In genomic region chr3:49876567-49876966, GRCh38 we compare ENCODE assay signal across 21 cellular contexts. TPM values are rescaled to one million over a fixed set of nuclear protein-coding genes. Genes with fewer than 3 reads are reported as not detected.
DNase-seq lines count a peak whose midpoint lies in the region; ATAC-seq, FAIRE-seq and TF ChIP-seq lines count a peak whose summit lies in the region.
"Had no signal": no experiment of that assay in that cellular context is flagged by ENCODE, and none has a peak within 500 bp of the region (broad histone marks: within the 10 kb centered on the region; RNA-seq: fewer than 3 reads in every experiment).

No MANE protein-coding gene starts in this region.

- no peak overlapping the region for H3K18ac ChIP-seq in neuronal stem cell (ENCODE audit: low read length)

- no peak overlapping the region for H3K9ac ChIP-seq in HepG2 (ENCODE audit: insufficient read depth, low read depth, low read length)
- no peak overlapping the region for H3K9ac ChIP-seq in neuronal stem cell (ENCODE audit: low read depth, low read length, poor library complexity)
- H3K9ac ChIP-seq: BLaER1 had no signal

- TF ChIP-seq EP300 in HepG2 (IDR thresholded peaks at IDR 0.05; ENCODE audit: low read depth in 2 of 2, low read length in 2 of 2) (no peak), HepG2 (CRISPR knock-in tag; IDR thresholded peaks at IDR 0.05; ENCODE audit: borderline replicate concordance) (no peak)

- BruUV-seq in HepG2 (replicated peaks; lab: Mats Ljungman, UMichigan), result no TSS peak

- no peak overlapping the region for H3K27ac ChIP-seq in HepG2 (ENCODE audit: extremely low read length, insufficient read depth, low read length)
- H3K27ac ChIP-seq in right lobe of liver, result no peak overlapping the region
- no peak overlapping the region for H3K27ac ChIP-seq in neuronal stem cell (replicated peaks; ENCODE audit: low read length)
- H3K27ac ChIP-seq: 22Rv1, A549, BLaER1 had no signal

- no peaks in the 10 kb centered on the region for H3K79me2 ChIP-seq in HepG2 (ENCODE audit: insufficient read depth, low read length)

- H3K14ac ChIP-seq in neuronal stem cell (ENCODE audit: low read length), result no peak overlapping the region

- in situ Hi-C loops in HepG2 (cut with HindIII; ENCODE audit: extremely low pct_ligation_motif_present, low pct_unique_long_range_greater_than_20kb), result no loop called here

- H3K4me2 ChIP-seq in HepG2 (ENCODE audit: low read depth, low read length) (no peak overlapping the region), neuronal stem cell (ENCODE audit: insufficient read depth, low read length, poor library complexity, severe bottlenecking) (no peak overlapping the region)
- H3K4me2 ChIP-seq: A549 had no signal

- no peaks in the 10 kb centered on the region for H3K36me3 ChIP-seq in HepG2 (replicated peaks in 1 of 2; ENCODE audit: control insufficient read depth in 1 of 2, insufficient read depth in 2 of 2, low read length in 2 of 2)
- no peaks in the 10 kb centered on the region for H3K36me3 ChIP-seq in right lobe of liver
- H3K36me3 ChIP-seq in neuronal stem cell (replicated peaks in 1 of 2; ENCODE audit: control insufficient read depth in 2 of 2, insufficient read depth in 2 of 2, low read length in 2 of 2), result no peaks in the 10 kb centered on the region
- H3K36me3 ChIP-seq: BE2C, BLaER1 had no signal

- H3K27me3 ChIP-seq in HepG2 (ENCODE audit: control insufficient read depth in 1 of 2, insufficient read depth in 2 of 2, low read length in 2 of 2) (peaks cover 0 to 5% of the 10 kb centered on the region in 2 experiments; a peak in 2 of 5 replicates), right lobe of liver (no peaks in the 10 kb centered on the region), neuronal stem cell (ENCODE audit: control insufficient read depth in 3 of 3, insufficient read depth in 3 of 3, low read depth in 1 of 3, low read length in 3 of 3) (no peaks in the 10 kb centered on the region)
- H3K27me3 ChIP-seq: BE2C, BLaER1 had no signal

- ATAC-seq in HepG2, result no peak
- no peak for ATAC-seq in right lobe of liver
- ATAC-seq in HG02678 (IDR thresholded peaks at IDR 0.05; ENCODE audit: unreplicated experiment), result no peak
- ATAC-seq: A549 had no signal

- H3K4me1 ChIP-seq in HepG2 (ENCODE audit: insufficient read depth, low read length), result peaks cover 58% of the 10 kb centered on the region
- H3K4me1 ChIP-seq in right lobe of liver, result no peaks in the 10 kb centered on the region
- H3K4me1 ChIP-seq in neuronal stem cell (ENCODE audit: control insufficient read depth in 2 of 2, insufficient read depth in 1 of 2, low read depth in 1 of 2, low read length in 2 of 2), result peaks cover 27 to 40% of the 10 kb centered on the region in 2 donors
- H3K4me1 ChIP-seq: A549 had no signal

- no peak overlapping the region for H2BK120ac ChIP-seq in neuronal stem cell (ENCODE audit: low read depth, low read length)

- H2AFZ ChIP-seq in HepG2 (ENCODE audit: low read length) (no peak overlapping the region), neuronal stem cell (ENCODE audit: low read length) (no peak overlapping the region)

- H4K91ac ChIP-seq in neuronal stem cell (ENCODE audit: low read depth, low read length, poor library complexity), result no peak overlapping the region

- H3K9me3 ChIP-seq in HepG2 (ENCODE audit: low read length) (no peaks in the 10 kb centered on the region), right lobe of liver (no peaks in the 10 kb centered on the region), neuronal stem cell (replicated peaks in 1 of 2; ENCODE audit: control insufficient read depth in 2 of 2, insufficient read depth in 1 of 2, low read depth in 1 of 2, low read length in 2 of 2) (peaks cover 0 to 1% of the 10 kb centered on the region in 2 donors)
- H3K9me3 ChIP-seq: A549, BE2C, BLaER1 had no signal

- H2BK12ac ChIP-seq in neuronal stem cell (ENCODE audit: low read length), result no peak overlapping the region

- CTCF ChIA-PET in HepG2 (lab: Yijun Ruan, JAX; ENCODE audit: low intra/inter-chr PET ratio, low total read pairs), result no interaction called here

- no peak for TF ChIP-seq POLR2A in HepG2 (IDR thresholded peaks at IDR 0.05; ENCODE audit: insufficient read depth in 1 of 2, low read depth in 2 of 2, low read length in 2 of 2)
- TF ChIP-seq POLR2A in right lobe of liver (IDR thresholded peaks at IDR 0.05), result no peak

- no peak overlapping the region for H2BK15ac ChIP-seq in neuronal stem cell (ENCODE audit: low read length)

- 30% methylated on average over 1 of the region's 5 CpGs for WGBS in HepG2 (ENCODE audit: low lambda C conversion rate)
- WGBS in right lobe of liver (ENCODE audit: insufficient coverage, low coverage, low lambda C conversion rate, missing lambda C conversion rate), result no CpG with 5 or more reads among the region's 5 CpGs
- WGBS in neuronal stem cell (ENCODE audit: extremely low coverage in 2 of 2, insufficient read length in 2 of 2, insufficient replicate concordance in 1 of 2), 2 donors, result no CpG with 5 or more reads among the region's 5 CpGs

- TF ChIP-seq CTCF in HepG2 (CRISPR knock-in tag; IDR thresholded peaks at IDR 0.05) (no peak), right lobe of liver (IDR thresholded peaks at IDR 0.05) (no peak)

- peak overlapping the region; percentile 48 for H2AK5ac ChIP-seq in neuronal stem cell (ENCODE audit: low read depth, low read length)

- H3K23ac ChIP-seq in neuronal stem cell (ENCODE audit: low read depth, low read length, poor library complexity), result no peak overlapping the region

- DNase-seq in HepG2 (ENCODE audit: low spot score), result no peak
- no peak for DNase-seq in right lobe of liver
- no peak for DNase-seq in neuronal stem cell (ENCODE audit: low spot score)
- DNase-seq: BE2C; C1 segment of cervical spinal cord; CD4-positive, CD25-positive, alpha-beta regulatory T cell; CD8-positive, alpha-beta memory T cell; COR-L47; DMS79 treated with DMSO at 0.1 percent for 48 hours; GF-D8 had no signal

- no peak overlapping the region for H3K4me3 ChIP-seq in HepG2 (replicated peaks in 1 of 3; ENCODE audit: insufficient read depth in 1 of 3, low read depth in 2 of 3, low read length in 3 of 3)
- no peak overlapping the region for H3K4me3 ChIP-seq in right lobe of liver
- no peak overlapping the region for H3K4me3 ChIP-seq in neuronal stem cell (ENCODE audit: low read length in 2 of 2)
- H3K4me3 ChIP-seq: A549, BLaER1 had no signal

- no peak overlapping the region for H3K4ac ChIP-seq in neuronal stem cell (ENCODE audit: low read length)

- TF ChIP-seq RAD21 in HepG2 (CRISPR knock-in tag; IDR thresholded peaks at IDR 0.05), result no peak

- POLR2A ChIA-PET in HepG2 (lab: Yijun Ruan, JAX), result no interaction called here

- peaks cover 2% of the 10 kb centered on the region for H3K79me1 ChIP-seq in neuronal stem cell (ENCODE audit: low read depth, low read length)

- H4K8ac ChIP-seq in neuronal stem cell (ENCODE audit: low read depth, low read length), result no peak overlapping the region

- no peaks in the 10 kb centered on the region for H4K20me1 ChIP-seq in HepG2 (ENCODE audit: insufficient read depth, low read length)
- H4K20me1 ChIP-seq: BLaER1 had no signal

- intact Hi-C loops in HepG2 (cut with micrococcal nuclease; ENCODE audit: unreplicated experiment) (no loop called here), right lobe of liver (cut with DNase I) (no loop called here)

- no peak for FAIRE-seq in HepG2 (lab: Jason Lieb, UNC)
- FAIRE-seq: A549, D721Med, G401.6, GM12891, GM19239 had no signal

- H2BK5ac ChIP-seq in neuronal stem cell (ENCODE audit: low read length), result peak overlapping the region; percentile 70

RNA-seq across cellular contexts. Expression of gene CAMKV, which starts 6.9 kb away (rescaled TPM):
- total RNA-seq in HepG2 (2016; rRNA removed; fragmentation: Illumina TruSeq; extraction: Trizol) (0.13 and 0.15 TPM in 2 replicates), right lobe of liver (not detected)
- total RNA-seq in HepG2 (2016; cell fraction: cytosol; rRNA removed; fragmentation: Illumina TruSeq; extraction: Trizol; ENCODE audit: low read depth), result not detected in 2 replicates
- 0.17 TPM in 1 of 2 replicates, not detected in the other for total RNA-seq in HepG2 (2016; cell fraction: insoluble cytoplasmic fraction; rRNA removed; fragmentation: Illumina TruSeq; extraction: Trizol)
- 0.14 TPM in 1 of 2 replicates, not detected in the other for total RNA-seq in HepG2 (2016; cell fraction: membrane; rRNA removed; fragmentation: Illumina TruSeq; extraction: Trizol)
- 0.13 and 0.22 TPM in 2 replicates for total RNA-seq in HepG2 (2016; cell fraction: nucleus; rRNA removed; fragmentation: Illumina TruSeq; extraction: Trizol)
- 0.13 and 0.22 TPM in 2 replicates for polyA plus RNA-seq in HepG2 (2011; rRNA removed)
- 0.13 and 0.23 TPM in 2 replicates for polyA plus RNA-seq in HepG2 (2011; cell fraction: cytosol; rRNA removed)
- polyA plus RNA-seq in HepG2 (2011; cell fraction: nucleus; rRNA removed), result 1.2 and 2.0 TPM in 2 replicates
- polyA plus RNA-seq in HepG2 (2012), result 0.33 and 0.38 TPM in 2 replicates
- not detected in 2 replicates for polyA plus RNA-seq in HepG2 (2016; cell fraction: cytosol; fragmentation: Illumina TruSeq; extraction: Trizol; ENCODE audit: low read depth)
- polyA plus RNA-seq in HepG2 (2016; cell fraction: insoluble cytoplasmic fraction; fragmentation: Illumina TruSeq; extraction: Trizol; ENCODE audit: low read depth), result 0.13 and 0.26 TPM in 2 replicates
- polyA plus RNA-seq in HepG2 (2016; cell fraction: membrane; fragmentation: Illumina TruSeq; extraction: Trizol; ENCODE audit: low read depth), result 0.08 and 0.10 TPM in 2 replicates
- polyA plus RNA-seq in HepG2 (2016; cell fraction: nucleus; fragmentation: Illumina TruSeq; extraction: Trizol; ENCODE audit: insufficient read depth, low read depth), result 0.53 and 0.60 TPM in 2 replicates
- polyA minus RNA-seq in HepG2 (2011; rRNA and poly(A)+ RNA removed; ENCODE audit: low replicate concordance), result 0.07 and 0.82 TPM in 2 replicates
- polyA minus RNA-seq in HepG2 (2011; cell fraction: cytosol; rRNA and poly(A)+ RNA removed), result not detected in 2 replicates
- polyA minus RNA-seq in HepG2 (2011; cell fraction: nucleus; rRNA and poly(A)+ RNA removed), result 1.3 TPM in 1 of 2 replicates, not detected in the other
- 10.0 TPM for polyA plus RNA-seq in neuronal stem cell (2013, experiment 1 of 2)
- 9.6 TPM for polyA plus RNA-seq in neuronal stem cell (2013, experiment 2 of 2)
- total RNA-seq: A172; CD4-positive, alpha-beta memory T cell; CD4-positive, CD25-positive, alpha-beta regulatory T cell had no signal
- polyA plus RNA-seq: CD4-positive, alpha-beta memory T cell; CD4-positive, CD25-positive, alpha-beta regulatory T cell; CD8-positive, alpha-beta memory T cell had no signal

RNA-seq across cellular contexts. Expression of gene TRAIP, which starts 20.2 kb away (rescaled TPM):
- 13.7 and 23.9 TPM in 2 replicates for total RNA-seq in HepG2 (2016; rRNA removed; fragmentation: Illumina TruSeq; extraction: Trizol)
- total RNA-seq in HepG2 (2016; cell fraction: cytosol; rRNA removed; fragmentation: Illumina TruSeq; extraction: Trizol; ENCODE audit: low read depth), result 9.1 and 11.5 TPM in 2 replicates
- 13.0 and 22.4 TPM in 2 replicates for total RNA-seq in HepG2 (2016; cell fraction: insoluble cytoplasmic fraction; rRNA removed; fragmentation: Illumina TruSeq; extraction: Trizol)
- 11.7 and 13.4 TPM in 2 replicates for total RNA-seq in HepG2 (2016; cell fraction: membrane; rRNA removed; fragmentation: Illumina TruSeq; extraction: Trizol)
- 28.5 and 36.3 TPM in 2 replicates for total RNA-seq in HepG2 (2016; cell fraction: nucleus; rRNA removed; fragmentation: Illumina TruSeq; extraction: Trizol)
- 13.9 and 15.1 TPM in 2 replicates for polyA plus RNA-seq in HepG2 (2011; rRNA removed)
- 14.0 and 14.3 TPM in 2 replicates for polyA plus RNA-seq in HepG2 (2011; cell fraction: cytosol; rRNA removed)
- polyA plus RNA-seq in HepG2 (2011; cell fraction: nucleus; rRNA removed), result 42.9 and 44.0 TPM in 2 replicates
- polyA plus RNA-seq in HepG2 (2012), result 7.3 and 9.8 TPM in 2 replicates
- polyA plus RNA-seq in HepG2 (2016; cell fraction: cytosol; fragmentation: Illumina TruSeq; extraction: Trizol; ENCODE audit: low read depth), result 4.6 and 5.0 TPM in 2 replicates
- 12.2 and 16.5 TPM in 2 replicates for polyA plus RNA-seq in HepG2 (2016; cell fraction: insoluble cytoplasmic fraction; fragmentation: Illumina TruSeq; extraction: Trizol; ENCODE audit: low read depth)
- 9.0 TPM in 2 replicates for polyA plus RNA-seq in HepG2 (2016; cell fraction: membrane; fragmentation: Illumina TruSeq; extraction: Trizol; ENCODE audit: low read depth)
- 45.6 and 54.0 TPM in 2 replicates for polyA plus RNA-seq in HepG2 (2016; cell fraction: nucleus; fragmentation: Illumina TruSeq; extraction: Trizol; ENCODE audit: insufficient read depth, low read depth)
- 23.5 and 39.7 TPM in 2 replicates for polyA minus RNA-seq in HepG2 (2011; rRNA and poly(A)+ RNA removed; ENCODE audit: low replicate concordance)
- polyA minus RNA-seq in HepG2 (2011; cell fraction: cytosol; rRNA and poly(A)+ RNA removed), result 5.6 and 7.4 TPM in 2 replicates
- 17.3 and 17.4 TPM in 2 replicates for polyA minus RNA-seq in HepG2 (2011; cell fraction: nucleus; rRNA and poly(A)+ RNA removed)
- total RNA-seq in right lobe of liver, result 1 to 10 TPM in 3 of 6 experiments, under 1 TPM in 3; 0.55 to 3.1 (median 0.98) TPM
- polyA plus RNA-seq in neuronal stem cell (2013, experiment 1 of 2), result 19.8 TPM
- polyA plus RNA-seq in neuronal stem cell (2013, experiment 2 of 2), result 20.0 TPM

RNA-seq across cellular contexts. Expression of gene MST1R, which starts 27.1 kb away (rescaled TPM):
- total RNA-seq in HepG2 (2016; rRNA removed; fragmentation: Illumina TruSeq; extraction: Trizol), result 0.11 and 0.13 TPM in 2 replicates
- not detected in 2 replicates for total RNA-seq in HepG2 (2016; cell fraction: cytosol; rRNA removed; fragmentation: Illumina TruSeq; extraction: Trizol; ENCODE audit: low read depth)
- 0.17 and 0.36 TPM in 2 replicates for total RNA-seq in HepG2 (2016; cell fraction: insoluble cytoplasmic fraction; rRNA removed; fragmentation: Illumina TruSeq; extraction: Trizol)
- total RNA-seq in HepG2 (2016; cell fraction: membrane; rRNA removed; fragmentation: Illumina TruSeq; extraction: Trizol), result 0.03 TPM in 1 of 2 replicates, not detected in the other
- total RNA-seq in HepG2 (2016; cell fraction: nucleus; rRNA removed; fragmentation: Illumina TruSeq; extraction: Trizol), result 0.28 and 0.37 TPM in 2 replicates
- 0.72 and 0.77 TPM in 2 replicates for polyA plus RNA-seq in HepG2 (2011; rRNA removed)
- polyA plus RNA-seq in HepG2 (2011; cell fraction: cytosol; rRNA removed), result 0.21 TPM in 2 replicates
- 2.3 and 3.4 TPM in 2 replicates for polyA plus RNA-seq in HepG2 (2011; cell fraction: nucleus; rRNA removed)
- 0.09 and 0.52 TPM in 2 replicates for polyA plus RNA-seq in HepG2 (2012)
- not detected in 2 replicates for polyA plus RNA-seq in HepG2 (2016; cell fraction: cytosol; fragmentation: Illumina TruSeq; extraction: Trizol; ENCODE audit: low read depth)
- 0.11 TPM in 1 of 2 replicates, not detected in the other for polyA plus RNA-seq in HepG2 (2016; cell fraction: insoluble cytoplasmic fraction; fragmentation: Illumina TruSeq; extraction: Trizol; ENCODE audit: low read depth)
- polyA plus RNA-seq in HepG2 (2016; cell fraction: membrane; fragmentation: Illumina TruSeq; extraction: Trizol; ENCODE audit: low read depth), result 0.17 TPM in 1 of 2 replicates, not detected in the other
- 1.2 and 1.4 TPM in 2 replicates for polyA plus RNA-seq in HepG2 (2016; cell fraction: nucleus; fragmentation: Illumina TruSeq; extraction: Trizol; ENCODE audit: insufficient read depth, low read depth)
- polyA minus RNA-seq in HepG2 (2011; rRNA and poly(A)+ RNA removed; ENCODE audit: low replicate concordance), result 2.0 and 186 TPM in 2 replicates
- polyA minus RNA-seq in HepG2 (2011; cell fraction: cytosol; rRNA and poly(A)+ RNA removed), result 1.5 and 3.4 TPM in 2 replicates
- polyA minus RNA-seq in HepG2 (2011; cell fraction: nucleus; rRNA and poly(A)+ RNA removed), result 0.77 and 2.4 TPM in 2 replicates
- 1 to 10 TPM in 1 of 6 experiments, under 1 TPM in 5; 0.15 to 1.9 (median 0.50) TPM for total RNA-seq in right lobe of liver
- 0.81 TPM for polyA plus RNA-seq in neuronal stem cell (2013, experiment 1 of 2)
- 0.64 TPM for polyA plus RNA-seq in neuronal stem cell (2013, experiment 2 of 2)
- polyA plus RNA-seq: CD14-positive monocyte; CD8-positive, alpha-beta memory T cell had no signal

RNA-seq across cellular contexts. Expression of gene MON1A, which starts 53.0 kb away (rescaled TPM):
- total RNA-seq in HepG2 (2016; rRNA removed; fragmentation: Illumina TruSeq; extraction: Trizol), result 8.8 and 9.0 TPM in 2 replicates
- total RNA-seq in HepG2 (2016; cell fraction: cytosol; rRNA removed; fragmentation: Illumina TruSeq; extraction: Trizol; ENCODE audit: low read depth), result 4.7 and 7.5 TPM in 2 replicates
- 7.6 and 8.7 TPM in 2 replicates for total RNA-seq in HepG2 (2016; cell fraction: insoluble cytoplasmic fraction; rRNA removed; fragmentation: Illumina TruSeq; extraction: Trizol)
- total RNA-seq in HepG2 (2016; cell fraction: membrane; rRNA removed; fragmentation: Illumina TruSeq; extraction: Trizol), result 12.4 and 17.1 TPM in 2 replicates
- 4.0 and 4.2 TPM in 2 replicates for total RNA-seq in HepG2 (2016; cell fraction: nucleus; rRNA removed; fragmentation: Illumina TruSeq; extraction: Trizol)
- 4.6 and 7.0 TPM in 2 replicates for polyA plus RNA-seq in HepG2 (2011; rRNA removed)
- polyA plus RNA-seq in HepG2 (2011; cell fraction: cytosol; rRNA removed), result 4.9 and 7.2 TPM in 2 replicates
- polyA plus RNA-seq in HepG2 (2011; cell fraction: nucleus; rRNA removed), result 6.1 and 7.8 TPM in 2 replicates
- polyA plus RNA-seq in HepG2 (2012), result 3.0 and 6.0 TPM in 2 replicates
- 8.3 and 11.7 TPM in 2 replicates for polyA plus RNA-seq in HepG2 (2016; cell fraction: cytosol; fragmentation: Illumina TruSeq; extraction: Trizol; ENCODE audit: low read depth)
- 9.1 and 11.2 TPM in 2 replicates for polyA plus RNA-seq in HepG2 (2016; cell fraction: insoluble cytoplasmic fraction; fragmentation: Illumina TruSeq; extraction: Trizol; ENCODE audit: low read depth)
- 12.1 and 13.2 TPM in 2 replicates for polyA plus RNA-seq in HepG2 (2016; cell fraction: membrane; fragmentation: Illumina TruSeq; extraction: Trizol; ENCODE audit: low read depth)
- polyA plus RNA-seq in HepG2 (2016; cell fraction: nucleus; fragmentation: Illumina TruSeq; extraction: Trizol; ENCODE audit: insufficient read depth, low read depth), result 7.3 and 9.2 TPM in 2 replicates
- 9.7 and 15.4 TPM in 2 replicates for polyA minus RNA-seq in HepG2 (2011; rRNA and poly(A)+ RNA removed; ENCODE audit: low replicate concordance)
- 2.9 and 3.6 TPM in 2 replicates for polyA minus RNA-seq in HepG2 (2011; cell fraction: cytosol; rRNA and poly(A)+ RNA removed)
- 3.0 and 3.9 TPM in 2 replicates for polyA minus RNA-seq in HepG2 (2011; cell fraction: nucleus; rRNA and poly(A)+ RNA removed)
- 10 to 100 TPM in 2 of 6 experiments, 1 to 10 TPM in 4; 5.4 to 14.2 (median 7.5) TPM for total RNA-seq in right lobe of liver
- polyA plus RNA-seq in neuronal stem cell (2013, experiment 1 of 2), result 5.6 TPM
- polyA plus RNA-seq in neuronal stem cell (2013, experiment 2 of 2), result 5.6 TPM
